20 cellular contexts compared by ENCODE assay signal in the genomic region with DNA sequence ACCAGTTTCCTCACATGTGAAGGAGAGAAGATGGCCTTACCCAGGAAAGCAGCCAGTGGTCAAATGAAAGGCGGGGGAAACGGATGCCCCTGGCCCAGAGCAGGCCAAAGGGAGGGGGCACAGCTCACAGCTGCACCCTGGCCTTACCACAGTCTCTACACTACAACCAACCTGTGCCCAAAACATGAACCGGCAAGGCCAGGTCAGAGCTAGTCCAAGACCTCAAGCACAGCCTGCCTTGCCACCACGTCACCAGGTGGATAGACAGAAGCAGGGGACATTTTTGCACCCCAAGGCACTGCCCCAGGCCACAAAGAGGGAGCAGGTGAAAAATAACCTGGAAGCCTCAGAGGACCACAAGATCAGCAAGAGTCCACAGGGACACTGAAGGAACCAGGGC. TPM values are rescaled to one million over a fixed set of nuclear protein-coding genes. Genes with fewer than 3 reads are reported as not detected.
A peak's percentile ranks its signal among the peaks of the same experiment; 100 is the strongest.
DNase-seq lines count a peak whose midpoint lies in the region; ATAC-seq, FAIRE-seq and TF ChIP-seq lines count a peak whose summit lies in the region.
"Had no signal": no experiment of that assay in that cellular context is flagged by ENCODE, and none has a peak within 500 bp of the region (broad histone marks: within the 10 kb centered on the region; RNA-seq: fewer than 3 reads in every experiment).

No MANE protein-coding gene starts in this region.

- H2BK15ac ChIP-seq in H1 (ENCODE audit: low read length), result 0 out of 2 replicates have a peak overlapping the region, but pooled peaks have one; percentile 72

- no peak overlapping the region for H4K8ac ChIP-seq in H1 (ENCODE audit: extremely low read depth, insufficient read depth, low read length)

- H3K18ac ChIP-seq in H1 (ENCODE audit: extremely low read depth, low read length), result no peak overlapping the region

- CTCF ChIA-PET in H1 (lab: Charles Lee; ENCODE audit: partially characterized antibody), result interaction anchor here (1.5 kb wide), 1 partner anchor 93 kb away, joined by 4 read pairs; no protein-coding TSS in a partner anchor

- DNase-seq in 8988T (peak; percentile 10), H7 (peak; percentile 27), H1 (ENCODE audit: low read depth in 1 of 2, low spot score in 2 of 2) (no peak), NOMO-1 treated with DMSO at 0.1 percent for 48 hours (lab: John Stamatoyannopoulos, UW; ENCODE audit: unreplicated experiment) (no peak)
- DNase-seq: C1 segment of cervical spinal cord; CD4-positive, alpha-beta memory T cell; COR-L47; DMS153; DND-41; GOT3; H9; HFFc6 had no signal

- H2AK5ac ChIP-seq in H1 (ENCODE audit: low read depth, low read length), result no peak overlapping the region

- H3K23me2 ChIP-seq in H1 (ENCODE audit: low read depth, low read length), result peaks cover 2% of the 10 kb centered on the region; the same call in 1 of the 2 replicates

- no peak for TF ChIP-seq RAD21 in H1 (IDR thresholded peaks at IDR 0.05 in 1 of 2, conservative IDR thresholded peaks at IDR 0.05 in 1 of 2; ENCODE audit: low read depth in 2 of 2, low read length in 2 of 2)

- no peak overlapping the region for H3K4me3 ChIP-seq in H7 (ENCODE audit: insufficient read depth, low read depth, low read length)
- no peak overlapping the region for H3K4me3 ChIP-seq in H1 (ENCODE audit: extremely low read depth in 1 of 4, insufficient read depth in 2 of 4, low read depth in 3 of 4, low read length in 4 of 4)
- H3K4me3 ChIP-seq: GM12878 had no signal

- no peak overlapping the region for H2BK5ac ChIP-seq in H1 (ENCODE audit: low read depth, low read length)

- H4K5ac ChIP-seq in H1 (ENCODE audit: insufficient read length, low read depth, low read length), result no peak overlapping the region

- FAIRE-seq in H1 (lab: Jason Lieb, UNC), result no peak
- FAIRE-seq: G401.6, GM12878, GM18507 had no signal

- no peak for TF ChIP-seq EP300 in H1 (IDR thresholded peaks at IDR 0.05; ENCODE audit: borderline replicate concordance in 1 of 2, low read depth in 2 of 2, low read length in 2 of 2)

- ATAC-seq in SK-N-SH treated with all-trans-retinoic acid at 6 μM for 48 hours (no peak), GM18502 (IDR thresholded peaks at IDR 0.05; ENCODE audit: poor library complexity, unreplicated experiment) (no peak)
- ATAC-seq: GM12878 had no signal

- no peak overlapping the region for H3K4ac ChIP-seq in H1 (replicated peaks; ENCODE audit: insufficient read length, low read depth, low read length)

- 78% methylated on average over 3 of the region's 4 CpGs; no CpG with 5 or more reads in 1 of the 2 experiments for WGBS in H1 (ENCODE audit: extremely low coverage in 1 of 2, insufficient coverage in 1 of 2, insufficient read length in 1 of 2, insufficient replicate concordance in 2 of 2, low coverage in 1 of 2, low lambda C conversion rate in 2 of 2, missing lambda C conversion rate in 1 of 2), 2 experiments

- H2BK20ac ChIP-seq in H1 (ENCODE audit: low read length), result 0 out of 2 replicates have a peak overlapping the region, but pooled peaks have one; percentile 18

- H3K79me1 ChIP-seq in H1 (ENCODE audit: low read depth, low read length), result 0 out of 2 replicates have a peak, but pooled peaks cover 2% of the 10 kb centered on the region

- H3K9ac ChIP-seq in H1 (replicated peaks in 1 of 4; ENCODE audit: extremely low read depth in 1 of 4, low read depth in 3 of 4, low read length in 3 of 4), result no peak overlapping the region

- POLR2A ChIA-PET in H1 (lab: Charles Lee; ENCODE audit: partially characterized antibody), result no interaction called here

- no peak overlapping the region for H2BK120ac ChIP-seq in H1 (replicated peaks; ENCODE audit: low read depth, low read length)

- no peak overlapping the region for H3K23ac ChIP-seq in H1 (ENCODE audit: insufficient read length)

- TF ChIP-seq CTCF in H1 (IDR thresholded peaks at IDR 0.05; ENCODE audit: control extremely low read depth in 1 of 3, insufficient read depth in 1 of 3, low read depth in 1 of 3, low read length in 3 of 3), result no peak

- no peaks in the 10 kb centered on the region for H3K79me2 ChIP-seq in H1 (ENCODE audit: control insufficient read depth in 1 of 2, insufficient read depth in 2 of 2, low read length in 2 of 2)

- no peak overlapping the region for H2AFZ ChIP-seq in H1 (ENCODE audit: low read length)

- no peak overlapping the region for H2BK12ac ChIP-seq in H1 (ENCODE audit: low read depth, low read length)

- H3K36me3 ChIP-seq in H7 (replicated peaks; ENCODE audit: control insufficient read depth, insufficient read depth, low read length) (no peaks in the 10 kb centered on the region), H1 (ENCODE audit: control insufficient read depth in 2 of 4, insufficient read depth in 4 of 4, low read length in 3 of 4) (no peaks in the 10 kb centered on the region)

- H3K9me3 ChIP-seq in H1 (ENCODE audit: insufficient read depth in 2 of 2, low read depth in 1 of 2, low read length in 1 of 2), result no peaks in the 10 kb centered on the region

- peaks cover 1 to 24% of the 10 kb centered on the region in 2 experiments for H4K20me1 ChIP-seq in H1 (replicated peaks in 1 of 2; ENCODE audit: control insufficient read depth in 1 of 2, insufficient read depth in 2 of 2, low read length in 2 of 2)

- no peak overlapping the region for H3K56ac ChIP-seq in H1 (replicated peaks; ENCODE audit: insufficient read length, low read depth, low read length)

- H3K27me3 ChIP-seq in H7 (ENCODE audit: control insufficient read depth, insufficient read depth, low read length) (peaks cover 32% of the 10 kb centered on the region), H1 (replicated peaks in 1 of 4; ENCODE audit: control insufficient read depth in 3 of 4, extremely low read depth in 1 of 4, insufficient read depth in 3 of 4, low read length in 3 of 4) (peaks cover 21 to 55% (median 50%) of the 10 kb centered on the region in 4 experiments)

- no peak overlapping the region for H3K4me2 ChIP-seq in H1 (ENCODE audit: insufficient read depth in 1 of 2, low read depth in 2 of 2, low read length in 2 of 2)

- no peak for TF ChIP-seq POLR2A in H1 (IDR thresholded peaks at IDR 0.05; ENCODE audit: control extremely low read depth in 1 of 2, low read depth in 2 of 2, low read length in 2 of 2)

- no peak overlapping the region for H3K14ac ChIP-seq in H1 (ENCODE audit: insufficient read length)

- peaks cover 0 to 10% (median 5%) of the 10 kb centered on the region in 4 experiments; a peak in 6 of 7 replicates for H3K4me1 ChIP-seq in H1 (replicated peaks in 1 of 4; ENCODE audit: control insufficient read depth in 3 of 4, insufficient read depth in 4 of 4, low read length in 3 of 4)

- H3K27ac ChIP-seq in H1 (ENCODE audit: low read depth, low read length), result no peak overlapping the region

- H4K91ac ChIP-seq in H1 (replicated peaks; ENCODE audit: insufficient read length, low read length), result no peak overlapping the region

RNA-seq across cellular contexts. Expression of gene GRIN1, which starts 4.5 kb away (rescaled TPM):
- 0.33 and 0.52 TPM in 2 replicates for total RNA-seq in H7 (2014; rRNA removed; shearing (Covaris generic))
- total RNA-seq in H1 (2021; fragmentation: NEBNext Ultra II Directional; extraction: Animal tissue kit (Norgen Biotek cat#: 25700)), result 2.1 TPM in 2 replicates
- 0.48 and 1.3 TPM in 2 replicates for polyA plus RNA-seq in H1 (2011; rRNA removed)
- 1.6 TPM for polyA plus RNA-seq in H1 (2011; cell fraction: cytosol; rRNA removed)
- polyA plus RNA-seq in H1 (2011; cell fraction: nucleus; rRNA removed), result 9.3 TPM
- polyA plus RNA-seq in H1 (2012, experiment 1 of 2), result 1.1 to 3.2 TPM (median 2.7 TPM) in 4 replicates
- polyA plus RNA-seq in H1 (2012, experiment 2 of 2), result 0.91 TPM
- polyA plus RNA-seq in H1 (2013, experiment 1 of 2), result 2.0 TPM
- polyA plus RNA-seq in H1 (2013, experiment 2 of 2), result 2.1 TPM
- polyA minus RNA-seq in H1 (2011; rRNA and poly(A)+ RNA removed), result 0.39 and 1.5 TPM in 2 replicates
- not detected for polyA minus RNA-seq in H1 (2011; cell fraction: cytosol; rRNA and poly(A)+ RNA removed)
- 3.2 TPM for polyA minus RNA-seq in H1 (2011; cell fraction: nucleus; rRNA and poly(A)+ RNA removed)
- total RNA-seq: A172; CD4-positive, alpha-beta memory T cell had no signal
- polyA plus RNA-seq: CD4-positive, alpha-beta memory T cell had no signal

RNA-seq across cellular contexts. Expression of gene LRRC26, which starts 26.4 kb away (rescaled TPM):
- 0.59 and 0.67 TPM in 2 replicates for total RNA-seq in H7 (2014; rRNA removed; shearing (Covaris generic))
- 0.34 and 0.36 TPM in 2 replicates for total RNA-seq in H1 (2021; fragmentation: NEBNext Ultra II Directional; extraction: Animal tissue kit (Norgen Biotek cat#: 25700))
- polyA plus RNA-seq in H1 (2011; rRNA removed), result 0.85 and 1.0 TPM in 2 replicates
- 0.25 TPM for polyA plus RNA-seq in H1 (2011; cell fraction: cytosol; rRNA removed)
- 0.60 TPM for polyA plus RNA-seq in H1 (2011; cell fraction: nucleus; rRNA removed)
- polyA plus RNA-seq in H1 (2012, experiment 1 of 2), result 0.75 to 1.2 TPM (median 0.90 TPM) in 3 of 4 replicates, not detected in the other
- 0.18 TPM for polyA plus RNA-seq in H1 (2012, experiment 2 of 2)
- 1.1 TPM for polyA plus RNA-seq in H1 (2013, experiment 1 of 2)
- polyA plus RNA-seq in H1 (2013, experiment 2 of 2), result 0.74 TPM
- polyA minus RNA-seq in H1 (2011; rRNA and poly(A)+ RNA removed), result not detected in 2 replicates
- not detected for polyA minus RNA-seq in H1 (2011; cell fraction: cytosol; rRNA and poly(A)+ RNA removed)
- polyA minus RNA-seq in H1 (2011; cell fraction: nucleus; rRNA and poly(A)+ RNA removed), result 0.90 TPM
- total RNA-seq: A172; A673; CD4-positive, alpha-beta memory T cell; HFFc6 had no signal
- polyA plus RNA-seq: BJ; CD4-positive, alpha-beta memory T cell had no signal

RNA-seq across cellular contexts. Expression of gene TMEM210, which starts 28.4 kb away (rescaled TPM):
- not detected in 2 replicates for total RNA-seq in H7 (2014; rRNA removed; shearing (Covaris generic))
- not detected in 2 replicates for total RNA-seq in H1 (2021; fragmentation: NEBNext Ultra II Directional; extraction: Animal tissue kit (Norgen Biotek cat#: 25700))
- not detected in 2 replicates for polyA plus RNA-seq in H1 (2011; rRNA removed)
- polyA plus RNA-seq in H1 (2011; cell fraction: cytosol; rRNA removed), result not detected
- polyA plus RNA-seq in H1 (2011; cell fraction: nucleus; rRNA removed), result not detected
- polyA plus RNA-seq in H1 (2012, experiment 1 of 2), result not detected in 4 replicates
- not detected for polyA plus RNA-seq in H1 (2012, experiment 2 of 2)
- not detected for polyA plus RNA-seq in H1 (2013, experiment 1 of 2)
- polyA plus RNA-seq in H1 (2013, experiment 2 of 2), result not detected
- polyA minus RNA-seq in H1 (2011; rRNA and poly(A)+ RNA removed), result not detected in 2 replicates
- not detected for polyA minus RNA-seq in H1 (2011; cell fraction: cytosol; rRNA and poly(A)+ RNA removed)
- not detected for polyA minus RNA-seq in H1 (2011; cell fraction: nucleus; rRNA and poly(A)+ RNA removed)
- total RNA-seq: A172; A673; CD4-positive, alpha-beta memory T cell; GM12878; H9; HFFc6 had no signal
- polyA plus RNA-seq: BJ; CD4-positive, alpha-beta memory T cell; GM12878 had no signal

RNA-seq across cellular contexts. Expression of gene DPP7, which starts 28.9 kb away (rescaled TPM):
- total RNA-seq in H7 (2014; rRNA removed; shearing (Covaris generic)), result 15.8 and 18.2 TPM in 2 replicates
- 21.2 and 21.5 TPM in 2 replicates for total RNA-seq in H1 (2021; fragmentation: NEBNext Ultra II Directional; extraction: Animal tissue kit (Norgen Biotek cat#: 25700))
- 26.8 and 34.7 TPM in 2 replicates for polyA plus RNA-seq in H1 (2011; rRNA removed)
- 24.1 TPM for polyA plus RNA-seq in H1 (2011; cell fraction: cytosol; rRNA removed)
- 125 TPM for polyA plus RNA-seq in H1 (2011; cell fraction: nucleus; rRNA removed)
- polyA plus RNA-seq in H1 (2012, experiment 1 of 2), result 11.3 to 28.6 TPM (median 18.7 TPM) in 4 replicates
- 8.7 TPM for polyA plus RNA-seq in H1 (2012, experiment 2 of 2)
- polyA plus RNA-seq in H1 (2013, experiment 1 of 2), result 28.6 TPM
- 28.2 TPM for polyA plus RNA-seq in H1 (2013, experiment 2 of 2)
- 2.4 and 6.1 TPM in 2 replicates for polyA minus RNA-seq in H1 (2011; rRNA and poly(A)+ RNA removed)
- polyA minus RNA-seq in H1 (2011; cell fraction: cytosol; rRNA and poly(A)+ RNA removed), result 11.8 TPM
- polyA minus RNA-seq in H1 (2011; cell fraction: nucleus; rRNA and poly(A)+ RNA removed), result 10.2 TPM

RNA-seq across cellular contexts. Expression of gene ANAPC2, which starts 44.9 kb away (rescaled TPM):
- total RNA-seq in H7 (2014; rRNA removed; shearing (Covaris generic)), result 26.2 and 37.0 TPM in 2 replicates
- total RNA-seq in H1 (2021; fragmentation: NEBNext Ultra II Directional; extraction: Animal tissue kit (Norgen Biotek cat#: 25700)), result 37.7 and 41.9 TPM in 2 replicates
- 30.2 and 44.3 TPM in 2 replicates for polyA plus RNA-seq in H1 (2011; rRNA removed)
- polyA plus RNA-seq in H1 (2011; cell fraction: cytosol; rRNA removed), result 31.6 TPM
- 198 TPM for polyA plus RNA-seq in H1 (2011; cell fraction: nucleus; rRNA removed)
- polyA plus RNA-seq in H1 (2012, experiment 1 of 2), result 20.7 to 43.2 TPM (median 38.1 TPM) in 4 replicates
- polyA plus RNA-seq in H1 (2012, experiment 2 of 2), result 25.6 TPM
- polyA plus RNA-seq in H1 (2013, experiment 1 of 2), result 22.6 TPM
- polyA plus RNA-seq in H1 (2013, experiment 2 of 2), result 17.5 TPM
- polyA minus RNA-seq in H1 (2011; rRNA and poly(A)+ RNA removed), result 20.4 and 24.8 TPM in 2 replicates
- 28.8 TPM for polyA minus RNA-seq in H1 (2011; cell fraction: cytosol; rRNA and poly(A)+ RNA removed)
- 67.3 TPM for polyA minus RNA-seq in H1 (2011; cell fraction: nucleus; rRNA and poly(A)+ RNA removed)

Comparison
In these comparisons a context has a peak if more than half of its experiments do, and no peak if none do; other contexts are left out.
1. DNase-seq: peak in 8988T (single experiment) and H7 (single experiment); none in H1 (0 of 2) and NOMO-1 treated with DMSO at 0.1 percent for 48 hours (single experiment).